31 cellular contexts compared by ENCODE assay signal in genomic region chr5:142664634-142665033, GRCh38. TPM values are rescaled to one million over a fixed set of nuclear protein-coding genes. Genes with fewer than 3 reads are reported as not detected.
A peak's percentile ranks its signal among the peaks of the same experiment; 100 is the strongest.
DNase-seq lines count a peak whose midpoint lies in the region; ATAC-seq, FAIRE-seq and TF ChIP-seq lines count a peak whose summit lies in the region.
"Had no signal": no experiment of that assay in that cellular context is flagged by ENCODE, and none has a peak within 500 bp of the region (broad histone marks: within the 10 kb centered on the region; RNA-seq: fewer than 3 reads in every experiment).

No MANE protein-coding gene starts in this region.

- H3K36me3 ChIP-seq in HepG2 (replicated peaks in 1 of 2; ENCODE audit: control insufficient read depth in 1 of 2, insufficient read depth in 2 of 2, low read length in 2 of 2): no peaks in the 10 kb centered on the region
- no peaks in the 10 kb centered on the region for H3K36me3 ChIP-seq in right lobe of liver
- H3K36me3 ChIP-seq in H1 (ENCODE audit: control insufficient read depth in 2 of 4, insufficient read depth in 4 of 4, low read length in 3 of 4): no peaks in the 10 kb centered on the region
- H3K36me3 ChIP-seq in prostate gland: no peaks in the 10 kb centered on the region
- H3K36me3 ChIP-seq: BLaER1 treated with 17β-estradiol and CSF1 and Interleukin-3, amounts not matched to agents 10 nM and 100 nM; SJSA1 had no signal

- no peak overlapping the region for H2AK5ac ChIP-seq in H1 (ENCODE audit: low read depth, low read length)

- no peak overlapping the region for H4K91ac ChIP-seq in H1 (replicated peaks; ENCODE audit: insufficient read length, low read length)

- no peak for FAIRE-seq in HepG2 (lab: Jason Lieb, UNC)
- FAIRE-seq in H1 (lab: Jason Lieb, UNC): no peak
- FAIRE-seq: A549, GM12891, RCC 7860 had no signal

- POLR2A ChIA-PET in HepG2 (lab: Yijun Ruan, JAX): no interaction called here
- POLR2A ChIA-PET in H1 (lab: Charles Lee; ENCODE audit: partially characterized antibody): no interaction called here

- H2BK120ac ChIP-seq in H1 (replicated peaks; ENCODE audit: low read depth, low read length): no peak overlapping the region

- H3K56ac ChIP-seq in H1 (replicated peaks; ENCODE audit: insufficient read length, low read depth, low read length): no peak overlapping the region

- H3K9ac ChIP-seq in HepG2 (ENCODE audit: insufficient read depth, low read depth, low read length): no peak overlapping the region
- H3K9ac ChIP-seq in H1 (replicated peaks in 1 of 4; ENCODE audit: extremely low read depth in 1 of 4, low read depth in 3 of 4, low read length in 3 of 4): no peak overlapping the region
- H3K9ac ChIP-seq: BLaER1 treated with 17β-estradiol and CSF1 and Interleukin-3, amounts not matched to agents 10 nM and 100 nM had no signal

- H3K23me2 ChIP-seq in H1 (ENCODE audit: low read depth, low read length): no peaks in the 10 kb centered on the region; the same call in 1 of the 2 replicates

- H3K18ac ChIP-seq in H1 (ENCODE audit: extremely low read depth, low read length): no peak overlapping the region; the same call in 1 of the 2 replicates

- H3K27me3 ChIP-seq in HepG2 (ENCODE audit: control insufficient read depth in 1 of 2, insufficient read depth in 2 of 2, low read length in 2 of 2) (peaks cover 3 to 19% of the 10 kb centered on the region in 2 experiments; a peak in 3 of 5 replicates), right lobe of liver (no peaks in the 10 kb centered on the region), H1 (replicated peaks in 1 of 4; ENCODE audit: control insufficient read depth in 3 of 4, extremely low read depth in 1 of 4, insufficient read depth in 3 of 4, low read length in 3 of 4) (no peaks in the 10 kb centered on the region; a peak in 2 of 7 replicates), prostate gland (replicated peaks; ENCODE audit: insufficient read depth) (no peaks in the 10 kb centered on the region)
- H3K27me3 ChIP-seq: BLaER1 treated with 17β-estradiol and CSF1 and Interleukin-3, amounts not matched to agents 10 nM and 100 nM; SJSA1 had no signal

- DNase-seq in HepG2 (ENCODE audit: low spot score) (no peak), right lobe of liver (no peak), SKM-1 (lab: John Stamatoyannopoulos, UW; ENCODE audit: unreplicated experiment) (peak; percentile 85), H1 (ENCODE audit: low read depth in 1 of 2, low spot score in 2 of 2) (no peak), prostate gland (ENCODE audit: low spot score) (no peak)
- no peak for DNase-seq in natural killer cell treated with Interleukin-12 subunit alpha and Interleukin-12 subunit beta and Interleukin-15 and Interleukin-18, amount 100 ng/mL, for 72 hours (ENCODE audit: low spot score)
- DNase-seq in activated T-cell treated with anti-CD3 and anti-CD28 coated beads, Interleukin-2, amount 50 U/mL, for 72 hours: no peak
- DNase-seq: AML-193; Caco-2; CD8-positive, alpha-beta T cell; DMS79; EL; GDM1; GOT3; HCEC 1CT; Karpas-422; NCI-H1048; NCI-H1417; NCI-H1694; NCI-H2029 treated with DMSO at 0.1 percent for 48 hours; NCI-H446 treated with DMSO at 0.1 percent for 48 hours; NCI-H526; NCI-H82; NK-92 treated with Interleukin-12 subunit alpha and Interleukin-12 subunit beta, amount 100 ng/mL, for 24 hours; T-helper 1 cell had no signal

- no peaks in the 10 kb centered on the region for H3K36me3 Mint-ChIP-seq in natural killer cell treated with Interleukin-12 subunit alpha and Interleukin-12 subunit beta and Interleukin-15 and Interleukin-18, amount 100 ng/mL, for 72 hours
- H3K36me3 Mint-ChIP-seq in activated T-cell treated with anti-CD3 and anti-CD28 coated beads, Interleukin-2, amount 50 U/mL, for 72 hours (ENCODE audit: insufficient read depth in 2 of 2): no peaks in the 10 kb centered on the region
- H3K36me3 Mint-ChIP-seq: CD8-positive, alpha-beta T cell had no signal

- TF ChIP-seq CTCF in HepG2 (CRISPR knock-in tag; IDR thresholded peaks at IDR 0.05): no peak
- TF ChIP-seq CTCF in right lobe of liver (IDR thresholded peaks at IDR 0.05): no peak
- no peak for TF ChIP-seq CTCF in H1 (IDR thresholded peaks at IDR 0.05; ENCODE audit: control extremely low read depth in 1 of 3, insufficient read depth in 1 of 3, low read depth in 1 of 3, low read length in 3 of 3)
- TF ChIP-seq CTCF in prostate gland (IDR thresholded peaks at IDR 0.05): no peak

- H3K9me3 ChIP-seq in HepG2 (ENCODE audit: low read length): no peaks in the 10 kb centered on the region
- no peaks in the 10 kb centered on the region for H3K9me3 ChIP-seq in right lobe of liver
- H3K9me3 ChIP-seq in H1 (ENCODE audit: insufficient read depth in 2 of 2, low read depth in 1 of 2, low read length in 1 of 2): no peaks in the 10 kb centered on the region
- no peaks in the 10 kb centered on the region for H3K9me3 ChIP-seq in prostate gland
- H3K9me3 ChIP-seq: A549, Caco-2 had no signal

- TF ChIP-seq RAD21 in HepG2 (CRISPR knock-in tag; IDR thresholded peaks at IDR 0.05) (no peak), H1 (IDR thresholded peaks at IDR 0.05 in 1 of 2, conservative IDR thresholded peaks at IDR 0.05 in 1 of 2; ENCODE audit: low read depth in 2 of 2, low read length in 2 of 2) (no peak)

- H3K27ac ChIP-seq in HepG2 (ENCODE audit: extremely low read length, insufficient read depth, low read length): no peak overlapping the region
- no peak overlapping the region for H3K27ac ChIP-seq in right lobe of liver
- no peak overlapping the region for H3K27ac ChIP-seq in H1 (ENCODE audit: low read depth, low read length)
- H3K27ac ChIP-seq in prostate gland: no peak overlapping the region
- H3K27ac ChIP-seq: A549; BLaER1 treated with 17β-estradiol and CSF1 and Interleukin-3, amounts not matched to agents 10 nM and 100 nM; HL-60; SJSA1 had no signal

- no peak overlapping the region for H4K5ac ChIP-seq in H1 (ENCODE audit: insufficient read length, low read depth, low read length)

- no peak for TF ChIP-seq EP300 in HepG2 (IDR thresholded peaks at IDR 0.05; ENCODE audit: low read depth in 2 of 2, low read length in 2 of 2)
- no peak for TF ChIP-seq EP300 in HepG2 (CRISPR knock-in tag; IDR thresholded peaks at IDR 0.05; ENCODE audit: borderline replicate concordance)
- no peak for TF ChIP-seq EP300 in H1 (IDR thresholded peaks at IDR 0.05; ENCODE audit: borderline replicate concordance in 1 of 2, low read depth in 2 of 2, low read length in 2 of 2)

- no peaks in the 10 kb centered on the region for H3K4me1 ChIP-seq in HepG2 (ENCODE audit: insufficient read depth, low read length)
- no peaks in the 10 kb centered on the region for H3K4me1 ChIP-seq in right lobe of liver
- H3K4me1 ChIP-seq in H1 (replicated peaks in 1 of 4; ENCODE audit: control insufficient read depth in 3 of 4, insufficient read depth in 4 of 4, low read length in 3 of 4): peaks cover 0 to 9% (median 0%) of the 10 kb centered on the region in 4 experiments; a peak in 2 of 7 replicates
- H3K4me1 ChIP-seq in prostate gland (replicated peaks): no peaks in the 10 kb centered on the region
- H3K4me1 ChIP-seq: A549 had no signal

- H3K4me3 Mint-ChIP-seq in natural killer cell treated with Interleukin-12 subunit alpha and Interleukin-12 subunit beta and Interleukin-15 and Interleukin-18, amount 100 ng/mL, for 72 hours: no peak overlapping the region
- H3K4me3 Mint-ChIP-seq in activated T-cell treated with anti-CD3 and anti-CD28 coated beads, Interleukin-2, amount 50 U/mL, for 72 hours: no peak overlapping the region
- H3K4me3 Mint-ChIP-seq: CD8-positive, alpha-beta T cell had no signal

- H3K9me3 Mint-ChIP-seq in natural killer cell treated with Interleukin-12 subunit alpha and Interleukin-12 subunit beta and Interleukin-15 and Interleukin-18, amount 100 ng/mL, for 72 hours: no peaks in the 10 kb centered on the region
- H3K9me3 Mint-ChIP-seq in activated T-cell treated with anti-CD3 and anti-CD28 coated beads, Interleukin-2, amount 50 U/mL, for 72 hours: no peaks in the 10 kb centered on the region
- H3K9me3 Mint-ChIP-seq: CD8-positive, alpha-beta T cell had no signal

- no peaks in the 10 kb centered on the region for H3K4me1 Mint-ChIP-seq in natural killer cell treated with Interleukin-12 subunit alpha and Interleukin-12 subunit beta and Interleukin-15 and Interleukin-18, amount 100 ng/mL, for 72 hours (ENCODE audit: low read depth in 2 of 2)
- no peaks in the 10 kb centered on the region for H3K4me1 Mint-ChIP-seq in activated T-cell treated with anti-CD3 and anti-CD28 coated beads, Interleukin-2, amount 50 U/mL, for 72 hours (ENCODE audit: low read depth)

- no peak overlapping the region for H3K23ac ChIP-seq in H1 (ENCODE audit: insufficient read length)

- 0 out of 2 replicates have a peak overlapping the region, but pooled peaks have one; percentile 25 for H2BK15ac ChIP-seq in H1 (ENCODE audit: low read length)

- H2BK5ac ChIP-seq in H1 (ENCODE audit: low read depth, low read length): no peak overlapping the region

- H3K4me3 ChIP-seq in HepG2 (replicated peaks in 1 of 3; ENCODE audit: insufficient read depth in 1 of 3, low read depth in 2 of 3, low read length in 3 of 3) (no peak overlapping the region), right lobe of liver (no peak overlapping the region), H1 (ENCODE audit: extremely low read depth in 1 of 4, insufficient read depth in 2 of 4, low read depth in 3 of 4, low read length in 4 of 4) (no peak overlapping the region), prostate gland (no peak overlapping the region)
- H3K4me3 ChIP-seq: A549; BLaER1 treated with 17β-estradiol and CSF1 and Interleukin-3, amounts not matched to agents 10 nM and 100 nM; SJSA1 had no signal

- H4K20me1 ChIP-seq in HepG2 (ENCODE audit: insufficient read depth, low read length) (no peaks in the 10 kb centered on the region), H1 (replicated peaks in 1 of 2; ENCODE audit: control insufficient read depth in 1 of 2, insufficient read depth in 2 of 2, low read length in 2 of 2) (no peaks in the 10 kb centered on the region)
- H4K20me1 ChIP-seq: BLaER1 treated with 17β-estradiol and CSF1 and Interleukin-3, amounts not matched to agents 10 nM and 100 nM had no signal

- in situ Hi-C loops in HepG2 (cut with HindIII; ENCODE audit: extremely low pct_ligation_motif_present, low pct_unique_long_range_greater_than_20kb): no loop called here

- CTCF ChIA-PET in HepG2 (lab: Yijun Ruan, JAX; ENCODE audit: low intra/inter-chr PET ratio, low total read pairs): no interaction called here
- CTCF ChIA-PET in H1 (lab: Charles Lee; ENCODE audit: partially characterized antibody): interaction anchor here (1.6 to 17.4 kb wide), 3 partner anchors 10 to 54 kb away, joined by 7 to 605 read pairs (median 27); partner anchors contain the start of gene FGF1

- no peak for ATAC-seq in HepG2
- no peak for ATAC-seq in right lobe of liver
- ATAC-seq in natural killer cell treated with Interleukin-12 subunit alpha and Interleukin-12 subunit beta and Interleukin-15 and Interleukin-18, amount 100 ng/mL, for 72 hours: no peak
- ATAC-seq in activated T-cell treated with anti-CD3 and anti-CD28 coated beads, Interleukin-2, amount 50 U/mL, for 72 hours (replicated peaks in 1 of 2): no peak
- ATAC-seq: A549; CD8-positive, alpha-beta T cell had no signal

- H3K27me3 Mint-ChIP-seq in natural killer cell treated with Interleukin-12 subunit alpha and Interleukin-12 subunit beta and Interleukin-15 and Interleukin-18, amount 100 ng/mL, for 72 hours: peaks cover 10 to 35% of the 10 kb centered on the region in 2 donors
- no peaks in the 10 kb centered on the region for H3K27me3 Mint-ChIP-seq in activated T-cell treated with anti-CD3 and anti-CD28 coated beads, Interleukin-2, amount 50 U/mL, for 72 hours (ENCODE audit: low read depth)

- no peak overlapping the region for H3K4ac ChIP-seq in H1 (replicated peaks; ENCODE audit: insufficient read length, low read depth, low read length)

- no peak overlapping the region for H3K14ac ChIP-seq in H1 (ENCODE audit: insufficient read length)

- no peak overlapping the region for H2AFZ ChIP-seq in HepG2 (ENCODE audit: low read length)
- no peak overlapping the region for H2AFZ ChIP-seq in H1 (ENCODE audit: low read length)

- H4K8ac ChIP-seq in H1 (ENCODE audit: extremely low read depth, insufficient read depth, low read length): no peak overlapping the region

- H3K79me1 ChIP-seq in H1 (ENCODE audit: low read depth, low read length): no peaks in the 10 kb centered on the region

- TF ChIP-seq POLR2A in HepG2 (IDR thresholded peaks at IDR 0.05; ENCODE audit: insufficient read depth in 1 of 2, low read depth in 2 of 2, low read length in 2 of 2) (no peak), right lobe of liver (IDR thresholded peaks at IDR 0.05) (no peak), H1 (IDR thresholded peaks at IDR 0.05; ENCODE audit: control extremely low read depth in 1 of 2, low read depth in 2 of 2, low read length in 2 of 2) (no peak), prostate gland (IDR thresholded peaks at IDR 0.05) (no peak)

- H3K27ac Mint-ChIP-seq in natural killer cell treated with Interleukin-12 subunit alpha and Interleukin-12 subunit beta and Interleukin-15 and Interleukin-18, amount 100 ng/mL, for 72 hours: no peak overlapping the region
- no peak overlapping the region for H3K27ac Mint-ChIP-seq in activated T-cell treated with anti-CD3 and anti-CD28 coated beads, Interleukin-2, amount 50 U/mL, for 72 hours
- H3K27ac Mint-ChIP-seq: CD8-positive, alpha-beta T cell had no signal

- no peaks in the 10 kb centered on the region for H3K79me2 ChIP-seq in HepG2 (ENCODE audit: insufficient read depth, low read length)
- no peaks in the 10 kb centered on the region for H3K79me2 ChIP-seq in H1 (ENCODE audit: control insufficient read depth in 1 of 2, insufficient read depth in 2 of 2, low read length in 2 of 2)

- BruUV-seq in HepG2 (replicated peaks; lab: Mats Ljungman, UMichigan): no TSS peak

- no peak overlapping the region for H3K4me2 ChIP-seq in HepG2 (ENCODE audit: low read depth, low read length)
- no peak overlapping the region for H3K4me2 ChIP-seq in H1 (ENCODE audit: insufficient read depth in 1 of 2, low read depth in 2 of 2, low read length in 2 of 2)
- H3K4me2 ChIP-seq: A549 had no signal

- intact Hi-C loops in HepG2 (cut with micrococcal nuclease; ENCODE audit: unreplicated experiment): no loop called here
- intact Hi-C loops in right lobe of liver (cut with DNase I): loop anchor here in 1 of 2 donors (5.0 kb wide), 1 partner anchor 33 kb away; no protein-coding TSS in a partner anchor
- intact Hi-C loops in prostate gland (cut with DNase I): no loop called here

- no peak overlapping the region for H2BK12ac ChIP-seq in H1 (ENCODE audit: low read depth, low read length)

- WGBS in HepG2 (ENCODE audit: low lambda C conversion rate): 69% methylated on average over 6 of the region's 6 CpGs
- 76% methylated on average over 6 of the region's 6 CpGs for WGBS in right lobe of liver (ENCODE audit: insufficient coverage, low coverage, low lambda C conversion rate, missing lambda C conversion rate)
- WGBS in H1 (ENCODE audit: extremely low coverage in 1 of 2, insufficient coverage in 1 of 2, insufficient read length in 1 of 2, insufficient replicate concordance in 2 of 2, low coverage in 1 of 2, low lambda C conversion rate in 2 of 2, missing lambda C conversion rate in 1 of 2), 2 experiments: 93% methylated on average over 6 of the region's 6 CpGs; no CpG with 5 or more reads in 1 of the 2 experiments
- 74% methylated on average over 6 of the region's 6 CpGs for WGBS in prostate gland

- no peak overlapping the region for H2BK20ac ChIP-seq in H1 (ENCODE audit: low read length)

RNA-seq across cellular contexts. Expression of gene FGF1, which starts 21.3 kb away (rescaled TPM):
- total RNA-seq in HepG2 (2016; rRNA removed; fragmentation: Illumina TruSeq; extraction: Trizol) (not detected in 2 replicates), right lobe of liver (under 1 TPM in 5 of 6 experiments, not detected in 1; 0.12 to 0.56 (median 0.42) TPM), prostate gland (1 to 10 TPM; 2.0 to 9.4 TPM)
- total RNA-seq in HepG2 (2016; cell fraction: cytosol; rRNA removed; fragmentation: Illumina TruSeq; extraction: Trizol; ENCODE audit: low read depth): 0.18 TPM in 1 of 2 replicates, not detected in the other
- total RNA-seq in HepG2 (2016; cell fraction: insoluble cytoplasmic fraction; rRNA removed; fragmentation: Illumina TruSeq; extraction: Trizol): not detected in 2 replicates
- 0.07 and 0.12 TPM in 2 replicates for total RNA-seq in HepG2 (2016; cell fraction: membrane; rRNA removed; fragmentation: Illumina TruSeq; extraction: Trizol)
- total RNA-seq in HepG2 (2016; cell fraction: nucleus; rRNA removed; fragmentation: Illumina TruSeq; extraction: Trizol): not detected in 2 replicates
- polyA plus RNA-seq in HepG2 (2011; rRNA removed) (not detected in 2 replicates), H1 (2011; rRNA removed) (0.17 and 0.30 TPM in 2 replicates)
- polyA plus RNA-seq in HepG2 (2011; cell fraction: cytosol; rRNA removed): not detected in 2 replicates
- not detected in 2 replicates for polyA plus RNA-seq in HepG2 (2011; cell fraction: nucleus; rRNA removed)
- not detected in 2 replicates for polyA plus RNA-seq in HepG2 (2012)
- polyA plus RNA-seq in HepG2 (2016; cell fraction: cytosol; fragmentation: Illumina TruSeq; extraction: Trizol; ENCODE audit: low read depth): not detected in 2 replicates
- not detected in 2 replicates for polyA plus RNA-seq in HepG2 (2016; cell fraction: insoluble cytoplasmic fraction; fragmentation: Illumina TruSeq; extraction: Trizol; ENCODE audit: low read depth)
- polyA plus RNA-seq in HepG2 (2016; cell fraction: membrane; fragmentation: Illumina TruSeq; extraction: Trizol; ENCODE audit: low read depth): not detected in 2 replicates
- not detected in 2 replicates for polyA plus RNA-seq in HepG2 (2016; cell fraction: nucleus; fragmentation: Illumina TruSeq; extraction: Trizol; ENCODE audit: insufficient read depth, low read depth)
- not detected in 2 replicates for polyA minus RNA-seq in HepG2 (2011; rRNA and poly(A)+ RNA removed; ENCODE audit: low replicate concordance)
- polyA minus RNA-seq in HepG2 (2011; cell fraction: cytosol; rRNA and poly(A)+ RNA removed): not detected in 2 replicates
- polyA minus RNA-seq in HepG2 (2011; cell fraction: nucleus; rRNA and poly(A)+ RNA removed): not detected in 2 replicates
- total RNA-seq in H1 (2021; fragmentation: NEBNext Ultra II Directional; extraction: Animal tissue kit (Norgen Biotek cat#: 25700)): 0.11 and 0.50 TPM in 2 replicates
- 0.34 TPM for polyA plus RNA-seq in H1 (2011; cell fraction: cytosol; rRNA removed)
- polyA plus RNA-seq in H1 (2011; cell fraction: nucleus; rRNA removed): 0.30 TPM
- polyA plus RNA-seq in H1 (2012, experiment 1 of 2): 0.15 to 0.66 TPM (median 0.47 TPM) in 4 replicates
- not detected for polyA plus RNA-seq in H1 (2012, experiment 2 of 2)
- polyA plus RNA-seq in H1 (2013, experiment 1 of 2): 0.26 TPM
- 0.61 TPM for polyA plus RNA-seq in H1 (2013, experiment 2 of 2)
- polyA minus RNA-seq in H1 (2011; rRNA and poly(A)+ RNA removed): 0.16 and 0.78 TPM in 2 replicates
- 0.29 TPM for polyA minus RNA-seq in H1 (2011; cell fraction: cytosol; rRNA and poly(A)+ RNA removed)
- 1.7 TPM for polyA minus RNA-seq in H1 (2011; cell fraction: nucleus; rRNA and poly(A)+ RNA removed)
- not detected for total RNA-seq in natural killer cell treated with Interleukin-12 subunit alpha and Interleukin-12 subunit beta and Interleukin-15 and Interleukin-18, amount 100 ng/mL, for 72 hours
- total RNA-seq in activated T-cell treated with anti-CD3 and anti-CD28 coated beads, Interleukin-2, amount 50 U/mL, for 72 hours: not detected
- total RNA-seq: Caco-2; CD8-positive, alpha-beta T cell had no signal
